In the genomic region with DNA sequence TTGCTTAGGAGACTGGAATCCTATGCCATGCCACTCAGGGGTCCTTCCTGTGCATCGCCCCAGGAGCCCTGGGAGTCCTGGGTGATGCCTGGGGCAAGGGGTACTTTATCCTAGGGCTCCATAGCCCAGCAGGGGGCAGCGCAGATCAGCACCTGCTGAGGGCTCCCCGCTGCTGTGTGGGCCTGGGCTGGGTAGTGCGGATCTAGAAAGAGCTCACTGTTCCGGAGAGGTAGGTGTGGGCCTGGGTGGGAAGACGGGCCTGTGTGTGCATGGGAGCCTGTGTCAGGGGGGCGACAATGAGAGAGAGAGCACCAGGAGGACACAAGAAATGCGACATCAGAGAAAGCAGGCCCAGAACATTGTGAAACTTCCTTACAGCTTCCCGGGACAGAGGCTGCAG, we compare ENCODE assay signal across 8 cellular contexts. TPM values are rescaled to one million over a fixed set of nuclear protein-coding genes. Genes with fewer than 3 reads are reported as not detected.
DNase-seq lines count a peak whose midpoint lies in the region; ATAC-seq and TF ChIP-seq lines count a peak whose summit lies in the region.

No MANE protein-coding gene starts in this region.

- H3K27me3 ChIP-seq in WERI-Rb-1 (ENCODE audit: insufficient read depth, low read depth, severe bottlenecking) (no peaks in the 10 kb centered on the region), ovary (no peaks in the 10 kb centered on the region)

- ATAC-seq in GM21723 (IDR thresholded peaks at IDR 0.05; ENCODE audit: unreplicated experiment), result no peak
- no peak for ATAC-seq in HG03108 (IDR thresholded peaks at IDR 0.05; ENCODE audit: unreplicated experiment)
- no peak for ATAC-seq in HG03045 (IDR thresholded peaks at IDR 0.05; ENCODE audit: unreplicated experiment)

- TF ChIP-seq CTCF in WERI-Rb-1 (IDR thresholded peaks at IDR 0.05; ENCODE audit: low read depth, low read length), result peak; percentile 90
- peak; percentile 43 for TF ChIP-seq CTCF in fibroblast of the aortic adventitia (IDR thresholded peaks at IDR 0.05; ENCODE audit: insufficient read depth, low read length)
- peak in 2 of 3 donors; percentile 9 to 60 for TF ChIP-seq CTCF in ovary (IDR thresholded peaks at IDR 0.05)

- no peaks in the 10 kb centered on the region for H3K9me3 ChIP-seq in WERI-Rb-1 (ENCODE audit: severe bottlenecking)
- no peaks in the 10 kb centered on the region for H3K9me3 ChIP-seq in ovary

- TF ChIP-seq EP300 in ovary (IDR thresholded peaks at IDR 0.05), result no peak

- H3K27ac ChIP-seq in WERI-Rb-1 (no peak overlapping the region), ovary (no peak overlapping the region)

- DNase-seq in AG08396 (ENCODE audit: low spot score) (peak; percentile 58), GM19240 (ENCODE audit: insufficient read length, low spot score) (peak; percentile 29), WERI-Rb-1 (peak; percentile 87), fibroblast of the aortic adventitia (ENCODE audit: low read depth) (no peak), ovary (peak; percentile 52 to 75 (median 62))

- intact Hi-C loops in ovary (cut with DNase I), result no loop called here

- H3K36me3 ChIP-seq in WERI-Rb-1, result no peaks in the 10 kb centered on the region; the same call in 1 of the 2 replicates
- H3K36me3 ChIP-seq in ovary, result no peaks in the 10 kb centered on the region

- H3K4me3 ChIP-seq in WERI-Rb-1 (ENCODE audit: low read depth, low read length) (no peak overlapping the region), fibroblast of the aortic adventitia (ENCODE audit: low read depth, low read length) (no peak overlapping the region), ovary (no peak overlapping the region)

- TF ChIP-seq POLR2A in ovary (IDR thresholded peaks at IDR 0.05), result no peak

- WGBS in ovary, 3 donors, result 79 to 92% (median 89%) methylated on average over 9 of the region's 9 CpGs

- H3K4me1 ChIP-seq in ovary (ENCODE audit: insufficient read depth), result peaks cover 6% of the 10 kb centered on the region

RNA-seq across cellular contexts. Expression of gene DAB2IP, which starts 11.4 kb away (rescaled TPM):
- 11.4 and 17.4 TPM in 2 replicates for total RNA-seq in fibroblast of the aortic adventitia (ENCODE audit: low replicate concordance)
- 10 to 100 TPM; 24.3 to 95.0 (median 78.7) TPM for total RNA-seq in ovary
- 10 to 100 TPM in 1 of 2 donors, 1 to 10 TPM in 1; 9.3 to 29.3 TPM for polyA plus RNA-seq in ovary

Comparison
In these comparisons a context has a peak if more than half of its experiments do, and no peak if none do; other contexts are left out.
1. CTCF ChIP-seq: peak in every context shown above with its lines; median percentile 90 in WERI-Rb-1; 43 in fibroblast of the aortic adventitia; 34 in ovary.